In the genomic region with DNA sequence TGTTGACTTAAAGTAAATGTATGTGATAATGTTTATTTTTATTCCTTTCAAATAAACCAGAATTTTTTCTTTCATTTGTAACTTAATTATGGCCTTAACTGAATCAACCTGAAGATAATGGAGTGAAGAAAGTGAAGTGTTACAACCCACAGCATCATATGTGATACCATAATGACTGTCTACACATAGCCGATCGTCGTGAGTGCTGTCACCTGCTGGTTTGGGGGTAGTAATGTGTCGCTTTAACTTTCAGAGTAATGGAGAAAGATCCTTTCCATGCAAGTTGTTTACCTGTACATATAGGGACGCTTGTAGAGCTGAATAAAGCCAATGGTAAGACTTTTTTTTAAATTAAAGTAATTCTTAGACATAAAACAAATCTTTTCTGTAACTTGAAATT, we compare ENCODE assay signal across 1 cellular context.
TF ChIP-seq lines count a peak whose summit lies in the region.

No MANE protein-coding gene starts in this region.

TF ChIP-seq in K562, 482 proteins besides CTCF, POLR2A, EP300 and RAD21:
- TF ChIP-seq, protein P1, sequence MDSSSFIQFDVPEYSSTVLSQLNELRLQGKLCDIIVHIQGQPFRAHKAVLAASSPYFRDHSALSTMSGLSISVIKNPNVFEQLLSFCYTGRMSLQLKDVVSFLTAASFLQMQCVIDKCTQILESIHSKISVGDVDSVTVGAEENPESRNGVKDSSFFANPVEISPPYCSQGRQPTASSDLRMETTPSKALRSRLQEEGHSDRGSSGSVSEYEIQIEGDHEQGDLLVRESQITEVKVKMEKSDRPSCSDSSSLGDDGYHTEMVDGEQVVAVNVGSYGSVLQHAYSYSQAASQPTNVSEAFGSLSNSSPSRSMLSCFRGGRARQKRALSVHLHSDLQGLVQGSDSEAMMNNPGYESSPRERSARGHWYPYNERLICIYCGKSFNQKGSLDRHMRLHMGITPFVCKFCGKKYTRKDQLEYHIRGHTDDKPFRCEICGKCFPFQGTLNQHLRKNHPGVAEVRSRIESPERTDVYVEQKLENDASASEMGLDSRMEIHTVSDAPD (CRISPR knock-in tag; IDR thresholded peaks at IDR 0.05), result no peak
- TF ChIP-seq ZNF780A (CRISPR knock-in tag; IDR thresholded peaks at IDR 0.05), result no peak
- TF ChIP-seq, protein P2, sequence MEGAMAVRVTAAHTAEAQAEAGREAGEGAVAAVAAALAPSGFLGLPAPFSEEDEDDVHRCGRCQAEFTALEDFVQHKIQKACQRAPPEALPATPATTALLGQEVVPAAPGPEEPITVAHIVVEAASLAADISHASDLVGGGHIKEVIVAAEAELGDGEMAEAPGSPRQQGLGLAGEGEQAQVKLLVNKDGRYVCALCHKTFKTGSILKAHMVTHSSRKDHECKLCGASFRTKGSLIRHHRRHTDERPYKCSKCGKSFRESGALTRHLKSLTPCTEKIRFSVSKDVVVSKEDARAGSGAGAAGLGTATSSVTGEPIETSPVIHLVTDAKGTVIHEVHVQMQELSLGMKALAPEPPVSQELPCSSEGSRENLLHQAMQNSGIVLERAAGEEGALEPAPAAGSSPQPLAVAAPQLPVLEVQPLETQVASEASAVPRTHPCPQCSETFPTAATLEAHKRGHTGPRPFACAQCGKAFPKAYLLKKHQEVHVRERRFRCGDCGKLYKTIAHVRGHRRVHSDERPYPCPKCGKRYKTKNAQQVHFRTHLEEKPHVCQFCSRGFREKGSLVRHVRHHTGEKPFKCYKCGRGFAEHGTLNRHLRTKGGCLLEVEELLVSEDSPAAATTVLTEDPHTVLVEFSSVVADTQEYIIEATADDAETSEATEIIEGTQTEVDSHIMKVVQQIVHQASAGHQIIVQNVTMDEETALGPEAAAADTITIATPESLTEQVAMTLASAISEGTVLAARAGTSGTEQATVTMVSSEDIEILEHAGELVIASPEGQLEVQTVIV (CRISPR knock-in tag; IDR thresholded peaks at IDR 0.05; ENCODE audit: borderline replicate concordance), result no peak
- TF ChIP-seq, protein P3, sequence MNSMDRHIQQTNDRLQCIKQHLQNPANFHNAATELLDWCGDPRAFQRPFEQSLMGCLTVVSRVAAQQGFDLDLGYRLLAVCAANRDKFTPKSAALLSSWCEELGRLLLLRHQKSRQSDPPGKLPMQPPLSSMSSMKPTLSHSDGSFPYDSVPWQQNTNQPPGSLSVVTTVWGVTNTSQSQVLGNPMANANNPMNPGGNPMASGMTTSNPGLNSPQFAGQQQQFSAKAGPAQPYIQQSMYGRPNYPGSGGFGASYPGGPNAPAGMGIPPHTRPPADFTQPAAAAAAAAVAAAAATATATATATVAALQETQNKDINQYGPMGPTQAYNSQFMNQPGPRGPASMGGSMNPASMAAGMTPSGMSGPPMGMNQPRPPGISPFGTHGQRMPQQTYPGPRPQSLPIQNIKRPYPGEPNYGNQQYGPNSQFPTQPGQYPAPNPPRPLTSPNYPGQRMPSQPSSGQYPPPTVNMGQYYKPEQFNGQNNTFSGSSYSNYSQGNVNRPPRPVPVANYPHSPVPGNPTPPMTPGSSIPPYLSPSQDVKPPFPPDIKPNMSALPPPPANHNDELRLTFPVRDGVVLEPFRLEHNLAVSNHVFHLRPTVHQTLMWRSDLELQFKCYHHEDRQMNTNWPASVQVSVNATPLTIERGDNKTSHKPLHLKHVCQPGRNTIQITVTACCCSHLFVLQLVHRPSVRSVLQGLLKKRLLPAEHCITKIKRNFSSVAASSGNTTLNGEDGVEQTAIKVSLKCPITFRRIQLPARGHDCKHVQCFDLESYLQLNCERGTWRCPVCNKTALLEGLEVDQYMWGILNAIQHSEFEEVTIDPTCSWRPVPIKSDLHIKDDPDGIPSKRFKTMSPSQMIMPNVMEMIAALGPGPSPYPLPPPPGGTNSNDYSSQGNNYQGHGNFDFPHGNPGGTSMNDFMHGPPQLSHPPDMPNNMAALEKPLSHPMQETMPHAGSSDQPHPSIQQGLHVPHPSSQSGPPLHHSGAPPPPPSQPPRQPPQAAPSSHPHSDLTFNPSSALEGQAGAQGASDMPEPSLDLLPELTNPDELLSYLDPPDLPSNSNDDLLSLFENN (IDR thresholded peaks at IDR 0.05; ENCODE audit: low read depth in 2 of 2, low read length in 2 of 2), result no peak
- no peak for TF ChIP-seq KLF10 (CRISPR knock-in tag; IDR thresholded peaks at IDR 0.05)
- TF ChIP-seq, protein P4, sequence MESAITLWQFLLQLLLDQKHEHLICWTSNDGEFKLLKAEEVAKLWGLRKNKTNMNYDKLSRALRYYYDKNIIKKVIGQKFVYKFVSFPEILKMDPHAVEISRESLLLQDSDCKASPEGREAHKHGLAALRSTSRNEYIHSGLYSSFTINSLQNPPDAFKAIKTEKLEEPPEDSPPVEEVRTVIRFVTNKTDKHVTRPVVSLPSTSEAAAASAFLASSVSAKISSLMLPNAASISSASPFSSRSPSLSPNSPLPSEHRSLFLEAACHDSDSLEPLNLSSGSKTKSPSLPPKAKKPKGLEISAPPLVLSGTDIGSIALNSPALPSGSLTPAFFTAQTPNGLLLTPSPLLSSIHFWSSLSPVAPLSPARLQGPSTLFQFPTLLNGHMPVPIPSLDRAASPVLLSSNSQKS (CRISPR knock-in tag; IDR thresholded peaks at IDR 0.05), result no peak
